Comparison of ENCODE assay signal across 8 cellular contexts in the genomic region with DNA sequence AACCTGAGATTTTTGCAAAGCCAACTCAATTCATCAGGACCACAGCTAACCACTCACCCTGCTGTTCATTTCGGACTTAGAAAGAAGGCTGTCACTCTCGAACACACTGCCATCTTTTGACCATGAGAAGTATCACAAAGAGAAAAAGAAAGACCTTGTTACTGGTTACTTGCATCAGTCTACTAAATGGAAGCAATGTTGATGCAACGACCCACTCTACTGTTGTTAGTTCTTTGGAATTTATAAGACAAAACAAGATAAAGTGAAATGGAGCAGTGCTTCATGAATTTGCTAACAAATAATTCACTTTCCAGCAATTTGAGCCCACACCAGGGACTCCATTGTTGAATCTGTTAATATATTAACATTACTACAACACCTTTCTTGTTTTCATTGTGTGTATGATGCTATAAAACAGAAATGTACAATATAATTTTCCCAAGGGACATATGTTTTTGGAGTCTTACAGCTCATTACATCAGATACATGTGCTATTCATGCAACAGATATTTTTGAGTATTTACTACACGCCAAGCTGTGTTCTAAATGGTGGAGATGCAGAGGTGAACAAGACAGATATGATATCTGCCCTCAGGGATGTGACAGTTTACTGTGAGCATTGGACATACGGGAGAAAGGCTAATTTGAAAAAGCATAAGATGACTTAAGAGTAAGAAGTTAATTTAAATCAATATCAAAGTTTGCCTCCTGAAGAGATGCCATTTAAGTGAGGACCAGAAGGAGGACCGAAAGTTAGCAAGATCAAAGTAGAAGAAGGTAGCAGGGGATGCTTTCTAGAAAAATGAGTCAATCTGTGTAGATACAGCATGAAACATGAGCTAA.
DNase-seq lines count a peak whose midpoint lies in the region; ATAC-seq, FAIRE-seq and TF ChIP-seq lines count a peak whose summit lies in the region.

No MANE protein-coding gene starts in this region.

- POLR2A ChIA-PET in MCF 10A (lab: Yijun Ruan, JAX): interaction anchor here (0.6 to 3.8 kb wide), 36 partner anchors 9 to 815 kb away, joined by 3 to 72 read pairs (median 4); a partner anchor contains a TSS

- no peak overlapping the region for H3K4me3 ChIP-seq in kidney (ENCODE audit: low read length in 2 of 2)

- FAIRE-seq in kidney (lab: Jason Lieb, UNC): peak; percentile 46

- H3K4me3 Mint-ChIP-seq in MCF 10A (ENCODE audit: unreplicated experiment): no peak overlapping the region
- no peak overlapping the region for H3K4me3 Mint-ChIP-seq in type B pancreatic cell
- no peak overlapping the region for H3K4me3 Mint-ChIP-seq in T-helper 2 cell treated with Interferon-gamma antibody and Interleukin-4, amounts not matched to agents 5 μg/mL and 100 μg/mL, for 36 hours

- CTCF ChIA-PET in MCF 10A (lab: Yijun Ruan, JAX): interaction anchor here (0.6 to 6.5 kb wide), 68 partner anchors 8 to 1308 kb away, joined by 3 to 148 read pairs (median 4); a partner anchor contains a TSS

- H3K36me3 Mint-ChIP-seq in MCF 10A (ENCODE audit: insufficient read depth, unreplicated experiment): no peaks in the 10 kb centered on the region
- H3K36me3 Mint-ChIP-seq in type B pancreatic cell: no peaks in the 10 kb centered on the region
- no peaks in the 10 kb centered on the region for H3K36me3 Mint-ChIP-seq in T-helper 2 cell treated with Interferon-gamma antibody and Interleukin-4, amounts not matched to agents 5 μg/mL and 100 μg/mL, for 36 hours (ENCODE audit: low read depth)

- no peaks in the 10 kb centered on the region for H3K4me1 ChIP-seq in kidney (ENCODE audit: control insufficient read depth in 1 of 2, insufficient read depth in 1 of 2, low read depth in 1 of 2, low read length in 2 of 2)

- intact Hi-C loops in MCF 10A (cut with micrococcal nuclease) (loop anchor here (1.0 to 10.0 kb wide), 7 partner anchors 76 to 347 kb away; no protein-coding TSS in a partner anchor), kidney (cut with DNase I) (loop anchor here (10.0 kb wide), 1 partner anchor 137 kb away; no protein-coding TSS in a partner anchor)

- no peak overlapping the region for H3K27ac ChIP-seq in kidney (ENCODE audit: low read depth in 2 of 2, low read length in 2 of 2)

- ATAC-seq in GM18868 (IDR thresholded peaks at IDR 0.05; ENCODE audit: unreplicated experiment) (peak; percentile 95), HG03097 (IDR thresholded peaks at IDR 0.05; ENCODE audit: low FRiP score, unreplicated experiment) (peak; percentile 65)

- TSS peak; percentile 88 for BruUV-seq in MCF 10A (replicated peaks; lab: Mats Ljungman, UMichigan)

- TF ChIP-seq CTCF in MCF 10A (IDR thresholded peaks at IDR 0.05; ENCODE audit: unreplicated experiment) (peak; percentile 77), kidney (IDR thresholded peaks at IDR 0.05; ENCODE audit: borderline replicate concordance, extremely low read depth, insufficient read depth) (peak; percentile 53), type B pancreatic cell (conservative IDR thresholded peaks at IDR 0.05) (peak; percentile 60)

- peaks cover 20% of the 10 kb centered on the region for H3K4me1 Mint-ChIP-seq in MCF 10A (ENCODE audit: insufficient read depth, unreplicated experiment)
- peaks cover 17% of the 10 kb centered on the region for H3K4me1 Mint-ChIP-seq in type B pancreatic cell (ENCODE audit: unreplicated experiment)
- peaks cover 2% of the 10 kb centered on the region for H3K4me1 Mint-ChIP-seq in T-helper 2 cell treated with Interferon-gamma antibody and Interleukin-4, amounts not matched to agents 5 μg/mL and 100 μg/mL, for 36 hours (ENCODE audit: low read depth)

- H3K9me3 Mint-ChIP-seq in MCF 10A (ENCODE audit: unreplicated experiment) (no peaks in the 10 kb centered on the region), type B pancreatic cell (no peaks in the 10 kb centered on the region)
- H3K9me3 Mint-ChIP-seq in T-helper 2 cell treated with Interferon-gamma antibody and Interleukin-4, amounts not matched to agents 5 μg/mL and 100 μg/mL, for 36 hours: no peaks in the 10 kb centered on the region

- no peak overlapping the region for H3K9ac ChIP-seq in kidney (ENCODE audit: low read length in 2 of 2)

- H3K27ac Mint-ChIP-seq in MCF 10A (ENCODE audit: low read depth, unreplicated experiment) (peak overlapping the region; percentile 80), type B pancreatic cell (peak overlapping the region; percentile 21)
- no peak overlapping the region for H3K27ac Mint-ChIP-seq in T-helper 2 cell treated with Interferon-gamma antibody and Interleukin-4, amounts not matched to agents 5 μg/mL and 100 μg/mL, for 36 hours

- peak; percentile 58 for DNase-seq in COR-L47 (lab: John Stamatoyannopoulos, UW)
- peak; percentile 29 for DNase-seq in NCI-H69 (lab: John Stamatoyannopoulos, UW)
- DNase-seq in MCF 10A (ENCODE audit: unreplicated experiment): peak; percentile 91
- DNase-seq in kidney: no peak
- DNase-seq in type B pancreatic cell (ENCODE audit: extremely low spot score, unreplicated experiment): no peak
- DNase-seq in T-helper 2 cell treated with Interferon-gamma antibody and Interleukin-4, amounts not matched to agents 5 μg/mL and 100 μg/mL, for 36 hours (ENCODE audit: low spot score): no peak

- H3K9me3 ChIP-seq in kidney (ENCODE audit: control insufficient read depth in 1 of 2, low read length in 2 of 2): no peaks in the 10 kb centered on the region

- no peaks in the 10 kb centered on the region for H3K36me3 ChIP-seq in kidney (ENCODE audit: control insufficient read depth in 1 of 2, insufficient read depth in 2 of 2, low read length in 2 of 2)

- H3K27me3 Mint-ChIP-seq in MCF 10A (ENCODE audit: insufficient read depth, unreplicated experiment): no peaks in the 10 kb centered on the region
- peaks cover 7% of the 10 kb centered on the region for H3K27me3 Mint-ChIP-seq in type B pancreatic cell
- peaks cover 6% of the 10 kb centered on the region for H3K27me3 Mint-ChIP-seq in T-helper 2 cell treated with Interferon-gamma antibody and Interleukin-4, amounts not matched to agents 5 μg/mL and 100 μg/mL, for 36 hours (ENCODE audit: low read depth)

Comparison
In these comparisons a context has a peak if more than half of its experiments do, and no peak if none do; other contexts are left out.
1. DNase-seq: peak in COR-L47 (single experiment), NCI-H69 (single experiment) and MCF 10A (single experiment); none in kidney (single experiment), type B pancreatic cell (single experiment) and T-helper 2 cell treated with Interferon-gamma antibody and Interleukin-4, amounts not matched to agents 5 μg/mL and 100 μg/mL, for 36 hours (single experiment).
2. Peak in every context shown above with its lines, with median percentiles within 50 percentile points of each other: CTCF ChIP-seq.